Comparison of ENCODE assay signal across 25 cellular contexts in genomic region chr5:107771926-107772325, GRCh38.
"Had no signal": no experiment of that assay in that cellular context is flagged by ENCODE, and none has a peak within 500 bp of the region (broad histone marks: within the 10 kb centered on the region; RNA-seq: fewer than 3 reads in every experiment).

No MANE protein-coding gene starts in this region.

- H3K27ac ChIP-seq: adrenal gland, body of pancreas had no signal

- DNase-seq: activated CD4-positive, alpha-beta T cell treated with anti-CD3 and anti-CD28 coated beads for 48 hours; activated CD4-positive, alpha-beta T cell treated with anti-CD3 and anti-CD28 coated beads, Interleukin-2, amount 50 U/mL, for 1 hour; activated CD4-positive, alpha-beta T cell treated with anti-CD3 and anti-CD28 coated beads, Interleukin-2, amount 50 U/mL, for 48 hours; activated CD8-positive, alpha-beta memory T cell treated with anti-CD3 and anti-CD28 coated beads for 24 hours; activated CD8-positive, alpha-beta T cell treated with anti-CD3 and anti-CD28 coated beads for 36 hours; activated effector memory CD4-positive, alpha-beta T cell treated with anti-CD3 and anti-CD28 coated beads, Interleukin-2, amount 50 U/mL, for 16 hours; activated naive CD4-positive, alpha-beta T cell treated with anti-CD3 and anti-CD28 coated beads for 36 hours; activated naive CD8-positive, alpha-beta T cell treated with anti-CD3 and anti-CD28 coated beads for 36 hours; activated naive CD8-positive, alpha-beta T cell treated with anti-CD3 and anti-CD28 coated beads, Interleukin-2, amount 50 U/mL, for 24 hours; activated T-cell treated with anti-CD3 and anti-CD28 coated beads, Interleukin-2, amount 50 U/mL, for 48 hours; amygdala; aorta; body of pancreas; cortex of kidney; dermis blood vessel endothelial cell; effector CD4-positive, alpha-beta T cell; foreskin fibroblast; glutamatergic neuron; T-helper 2 cell had no signal

- FAIRE-seq: colon, endometrium, endothelial cell of umbilical vein, frontal cortex had no signal

- H3K9me3 ChIP-seq: adrenal gland, body of pancreas had no signal

- H3K4me1 ChIP-seq: adrenal gland, body of pancreas had no signal

- H3K36me3 ChIP-seq: adrenal gland had no signal

- H3K4me3 ChIP-seq: adrenal gland, body of pancreas had no signal

- H3K27me3 ChIP-seq: adrenal gland, body of pancreas had no signal

- ATAC-seq: activated CD8-positive, alpha-beta T cell treated with anti-CD3 and anti-CD28 coated beads for 36 hours; activated naive CD8-positive, alpha-beta T cell treated with anti-CD3 and anti-CD28 coated beads, Interleukin-2, amount 50 U/mL, for 24 hours; body of pancreas; esophagus mucosa had no signal
